1 cellular context compared by ENCODE assay signal in genomic region chr4:75561789-75562188, GRCh38.
TF ChIP-seq lines count a peak whose summit lies in the region.

No MANE protein-coding gene starts in this region.

TF ChIP-seq in WTC11, 78 proteins besides CTCF, POLR2A, EP300 and RAD21 (continued from another document):
- TF ChIP-seq ARID4B (CRISPR knock-in tag; IDR thresholded peaks at IDR 0.05; ENCODE audit: borderline replicate concordance) (no peak), GRHL2 (CRISPR knock-in tag; IDR thresholded peaks at IDR 0.05; ENCODE audit: insufficient replicate concordance, severe bottlenecking) (no peak), PREB (CRISPR knock-in tag; IDR thresholded peaks at IDR 0.05; ENCODE audit: borderline replicate concordance) (no peak), FOXJ3 (CRISPR knock-in tag; IDR thresholded peaks at IDR 0.05; ENCODE audit: borderline replicate concordance) (no peak), SMAD3 (CRISPR knock-in tag; IDR thresholded peaks at IDR 0.05; ENCODE audit: borderline replicate concordance) (no peak), FOXK1 (CRISPR knock-in tag; IDR thresholded peaks at IDR 0.05) (no peak), ZNF512 (CRISPR knock-in tag; IDR thresholded peaks at IDR 0.05; ENCODE audit: borderline replicate concordance) (no peak), CDX4 (CRISPR knock-in tag; IDR thresholded peaks at IDR 0.05; ENCODE audit: borderline replicate concordance) (no peak), ZNF121 (CRISPR knock-in tag; IDR thresholded peaks at IDR 0.05) (no peak), ZBTB21 (CRISPR knock-in tag; IDR thresholded peaks at IDR 0.05; ENCODE audit: borderline replicate concordance) (no peak)
- TF ChIP-seq, protein P1, sequence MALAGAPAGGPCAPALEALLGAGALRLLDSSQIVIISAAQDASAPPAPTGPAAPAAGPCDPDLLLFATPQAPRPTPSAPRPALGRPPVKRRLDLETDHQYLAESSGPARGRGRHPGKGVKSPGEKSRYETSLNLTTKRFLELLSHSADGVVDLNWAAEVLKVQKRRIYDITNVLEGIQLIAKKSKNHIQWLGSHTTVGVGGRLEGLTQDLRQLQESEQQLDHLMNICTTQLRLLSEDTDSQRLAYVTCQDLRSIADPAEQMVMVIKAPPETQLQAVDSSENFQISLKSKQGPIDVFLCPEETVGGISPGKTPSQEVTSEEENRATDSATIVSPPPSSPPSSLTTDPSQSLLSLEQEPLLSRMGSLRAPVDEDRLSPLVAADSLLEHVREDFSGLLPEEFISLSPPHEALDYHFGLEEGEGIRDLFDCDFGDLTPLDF (CRISPR knock-in tag; IDR thresholded peaks at IDR 0.05) = no peak
TF ChIP-seq in WTC11: peak in this region for 0.
